In genomic region chr10:75295901-75296441, GRCh38 we compare ENCODE assay signal across 1 cellular context.
TF ChIP-seq lines count a peak whose summit lies in the region.

No MANE protein-coding gene starts in this region.

TF ChIP-seq in IMR-90, 13 proteins besides CTCF, POLR2A, EP300 and RAD21 (continued from another document):
- TF ChIP-seq RFX5 (IDR thresholded peaks at IDR 0.05; ENCODE audit: low read depth, low read length) (no peak), MAFK (IDR thresholded peaks at IDR 0.05; ENCODE audit: low read depth, low read length) (no peak), RCOR1 (IDR thresholded peaks at IDR 0.05; ENCODE audit: insufficient replicate concordance, low read length) (no peak)
TF ChIP-seq in IMR-90: peak in this region for 0.
